ENCODE assay signal across 19 cellular contexts in genomic region chr1:178263341-178263740, GRCh38.
DNase-seq lines count a peak whose midpoint lies in the region; ATAC-seq, FAIRE-seq and TF ChIP-seq lines count a peak whose summit lies in the region.
"Had no signal": no experiment of that assay in that cellular context is flagged by ENCODE, and none has a peak within 500 bp of the region (broad histone marks: within the 10 kb centered on the region; RNA-seq: fewer than 3 reads in every experiment).

No MANE protein-coding gene starts in this region.

- no peak overlapping the region for H3K4me3 ChIP-seq in SJSA1
- no peak overlapping the region for H3K4me3 ChIP-seq in fibroblast of villous mesenchyme (ENCODE audit: low read depth, low read length)
- H3K4me3 ChIP-seq in small intestine (ENCODE audit: low read depth in 1 of 2, low read length in 2 of 2) = no peak overlapping the region
- H3K4me3 ChIP-seq: gastroesophageal sphincter had no signal

- no peaks in the 10 kb centered on the region for H3K9me3 ChIP-seq in SJSA1 (replicated peaks)
- H3K9me3 ChIP-seq in small intestine (ENCODE audit: control insufficient read depth, low read depth) = no peaks in the 10 kb centered on the region
- H3K9me3 ChIP-seq: gastroesophageal sphincter had no signal

- H3K27ac ChIP-seq in SJSA1 = peak overlapping the region; percentile 6; the same call in 1 of the 2 replicates
- H3K27ac ChIP-seq in small intestine (ENCODE audit: low read depth in 1 of 2, low read length in 1 of 2) = no peak overlapping the region
- H3K27ac ChIP-seq: gastroesophageal sphincter had no signal

- FAIRE-seq in small intestine (lab: Jason Lieb, UNC) = no peak

- 36 to 55% (median 48%) methylated on average over 2 of the region's 2 CpGs for WGBS in small intestine, 3 donors

- intact Hi-C loops in head of caudate nucleus (cut with DNase I) = no loop called here

- H3K27me3 ChIP-seq in SJSA1 (replicated peaks) (no peaks in the 10 kb centered on the region), small intestine (ENCODE audit: control insufficient read depth in 2 of 2, insufficient read depth in 2 of 2, low read length in 2 of 2) (no peaks in the 10 kb centered on the region)
- H3K27me3 ChIP-seq: gastroesophageal sphincter had no signal

- H3K36me3 ChIP-seq in SJSA1 (no peaks in the 10 kb centered on the region), small intestine (ENCODE audit: control insufficient read depth in 2 of 2, insufficient read depth in 2 of 2, low read length in 2 of 2) (no peaks in the 10 kb centered on the region)
- H3K36me3 ChIP-seq: gastroesophageal sphincter had no signal

- peak; percentile 20 for DNase-seq in HCEC 1CT
- no peak for DNase-seq in SJSA1 (ENCODE audit: low read depth in 1 of 2, low spot score in 2 of 2)
- DNase-seq in fibroblast of villous mesenchyme (ENCODE audit: low read depth) = peak; percentile 69
- DNase-seq in small intestine = peak; percentile 25
- DNase-seq in NCI-H446 (lab: John Stamatoyannopoulos, UW) = no peak
- DNase-seq in head of caudate nucleus = no peak
- DNase-seq in NOMO-1 (lab: John Stamatoyannopoulos, UW; ENCODE audit: unreplicated experiment in 2 of 2) = no peak
- DNase-seq: activated CD4-positive, alpha-beta T cell treated with anti-CD3 and anti-CD28 coated beads for 48 hours; activated T-cell treated with anti-CD3 and anti-CD28 coated beads, Interleukin-2, amount 50 U/mL, for 4 hours; aorta; KBM-7; kidney glomerular epithelial cell; NCI-H1417 treated with DMSO at 0.1 percent for 48 hours; NCI-H510A treated with DMSO at 0.1 percent for 48 hours; retina; RPMI8226; stimulated activated CD4-positive, alpha-beta T cell treated with anti-CD3 and anti-CD28 coated beads, Interleukin-2, amount 100 ng/mL, for 48 hours had no signal

- no peak for TF ChIP-seq CTCF in fibroblast of villous mesenchyme (IDR thresholded peaks at IDR 0.05; ENCODE audit: insufficient read depth, low read depth, low read length)

- ATAC-seq in HG03159 (IDR thresholded peaks at IDR 0.05; ENCODE audit: unreplicated experiment) = no peak
- ATAC-seq: activated T-cell treated with anti-CD3 and anti-CD28 coated beads, Interleukin-2, amount 50 U/mL, for 4 hours; gastroesophageal sphincter had no signal

- H3K4me1 ChIP-seq in SJSA1 (replicated peaks) (peaks cover 51% of the 10 kb centered on the region), small intestine (ENCODE audit: control insufficient read depth in 2 of 2, insufficient read depth in 1 of 2, low read depth in 1 of 2, low read length in 1 of 2) (no peaks in the 10 kb centered on the region)

Comparison
In these comparisons a context has a peak if more than half of its experiments do, and no peak if none do; other contexts are left out.
1. DNase-seq: peak in HCEC 1CT (single experiment), fibroblast of villous mesenchyme (single experiment) and small intestine (single experiment); none in SJSA1 (0 of 2), NCI-H446 (0 of 2), head of caudate nucleus (0 of 42) and NOMO-1 (0 of 2).